8 cellular contexts compared by ENCODE assay signal in the genomic region with DNA sequence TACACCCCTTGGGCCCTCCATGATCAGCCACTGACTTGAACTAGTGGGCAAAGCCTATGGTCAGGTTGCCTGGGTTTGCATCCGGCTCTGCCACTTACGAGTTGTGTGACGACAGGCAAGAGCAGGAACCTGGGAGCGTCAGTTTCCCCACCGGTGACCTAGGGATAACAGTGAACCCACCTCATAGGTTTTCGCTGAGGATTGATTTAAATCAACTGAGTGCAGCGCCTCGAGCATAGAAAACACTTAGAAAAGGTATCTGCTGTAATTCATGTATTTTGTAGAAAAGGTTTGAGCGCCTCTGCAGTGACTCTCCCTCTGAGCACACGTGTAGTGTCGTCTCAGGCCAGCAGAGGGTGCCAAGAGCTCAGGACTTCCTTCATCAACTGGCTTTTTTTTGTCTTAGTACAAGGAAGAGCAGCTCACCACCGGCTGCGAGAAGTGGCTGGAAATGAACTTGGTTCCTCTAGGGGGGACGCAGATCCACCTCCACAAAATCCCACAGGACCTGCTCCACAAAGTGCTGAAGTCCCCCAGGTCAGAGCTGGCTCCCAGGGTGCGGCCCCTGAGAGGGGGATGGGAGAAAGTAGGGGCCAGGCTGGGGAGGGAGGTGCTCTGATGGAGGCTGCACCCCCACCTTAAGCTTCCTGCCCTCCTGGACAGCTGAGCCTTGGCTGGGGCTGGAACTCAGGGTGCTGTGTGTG. TPM values are rescaled to one million over a fixed set of nuclear protein-coding genes. Genes with fewer than 3 reads are reported as not detected.
DNase-seq lines count a peak whose midpoint lies in the region; ATAC-seq and TF ChIP-seq lines count a peak whose summit lies in the region.

No MANE protein-coding gene starts in this region.

- peak; percentile 75 for DNase-seq in NCI-H2107 treated with DMSO at 0.1 percent for 48 hours (lab: John Stamatoyannopoulos, UW; ENCODE audit: unreplicated experiment)
- DNase-seq in NCI-H2107 (lab: John Stamatoyannopoulos, UW) = no peak
- peak; percentile 52 for DNase-seq in NCI-H446 treated with DMSO at 0.1 percent for 48 hours (lab: John Stamatoyannopoulos, UW)
- peak; percentile 16 to 47 for DNase-seq in activated CD4-positive, alpha-beta T cell treated with anti-CD3 and anti-CD28 coated beads, Interleukin-2, amount 50 U/mL, for 24 hours (ENCODE audit: low read depth in 1 of 2, low spot score in 1 of 2)
- peak; percentile 54 to 80 for DNase-seq in dermis microvascular lymphatic vessel endothelial cell (ENCODE audit: low read depth in 2 of 2)
- DNase-seq in lower leg skin (ENCODE audit: low spot score in 2 of 2) = peak; percentile 62 to 93
- peak; percentile 12 to 44 (median 21) for DNase-seq in stimulated activated CD4-positive, alpha-beta T cell treated with anti-CD3 and anti-CD28 coated beads, TNF-alpha, amount 100 ng/mL, for 1 hour (ENCODE audit: low read depth in 3 of 3, low spot score in 1 of 3)

- ATAC-seq in HG03135 (IDR thresholded peaks at IDR 0.05; ENCODE audit: unreplicated experiment) = peak; percentile 64

- intact Hi-C loops in lower leg skin (cut with DNase I; ENCODE audit: low total_unique reads) = loop anchor here (5.0 kb wide), 1 partner anchor 139 kb away; no protein-coding TSS in a partner anchor

- WGBS in lower leg skin, 2 donors = 24% methylated on average over 15 of the region's 15 CpGs

- no peak overlapping the region for H3K4me3 ChIP-seq in lower leg skin (ENCODE audit: low read depth, poor library complexity, severe bottlenecking)

- TF ChIP-seq POLR2A in lower leg skin (IDR thresholded peaks at IDR 0.05) = no peak

- TF ChIP-seq CTCF in lower leg skin (IDR thresholded peaks at IDR 0.05) = peak in 1 of 3 donors; percentile 90

RNA-seq across cellular contexts. Expression of gene BTBD16, which starts 27.7 kb away (rescaled TPM):
- total RNA-seq in dermis microvascular lymphatic vessel endothelial cell (under 0.01 TPM in 1 of 2 replicates, not detected in the other), lower leg skin (10 to 100 TPM in 2 of 4 donors, 1 to 10 TPM in 2; 2.7 to 16.4 (median 9.0) TPM)
